ENCODE assay signal across 1 cellular context in the genomic region with DNA sequence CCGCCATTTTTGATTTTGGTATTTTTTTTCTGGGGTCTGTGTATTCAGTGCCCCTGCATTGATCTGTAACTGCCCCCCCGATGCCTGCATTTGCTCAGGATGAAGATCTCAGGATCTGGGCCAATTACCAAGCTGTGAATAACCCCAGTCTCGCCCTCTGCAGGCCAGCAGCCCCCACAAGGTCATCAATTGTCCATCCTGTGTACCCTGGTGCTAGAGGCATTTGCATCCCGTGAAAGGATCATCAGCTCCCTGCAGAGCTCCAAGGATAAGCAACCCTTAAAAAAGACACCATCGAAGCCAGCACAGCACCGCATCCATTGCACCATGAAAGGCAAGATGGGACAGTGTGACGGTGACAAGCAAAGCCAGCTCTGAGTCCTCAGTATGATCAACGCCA.
TF ChIP-seq lines count a peak whose summit lies in the region.

No MANE protein-coding gene starts in this region.

TF ChIP-seq in H1, 55 proteins besides CTCF, POLR2A, EP300 and RAD21:
- no peak for TF ChIP-seq NRF1 (IDR thresholded peaks at IDR 0.05; ENCODE audit: low read depth, low read length)
- no peak for TF ChIP-seq KDM1A (IDR thresholded peaks at IDR 0.05; ENCODE audit: borderline replicate concordance, low read length)
- no peak for TF ChIP-seq KDM4A (IDR thresholded peaks at IDR 0.05; ENCODE audit: low read depth, low read length, severe bottlenecking)
- TF ChIP-seq SRF (IDR thresholded peaks at IDR 0.05; ENCODE audit: low read depth, low read length): no peak
- no peak for TF ChIP-seq ZNF274 (IDR thresholded peaks at IDR 0.05; ENCODE audit: borderline replicate concordance, extremely low read depth, low read length)
- TF ChIP-seq MAFK (IDR thresholded peaks at IDR 0.05; ENCODE audit: low read depth, low read length): no peak
- TF ChIP-seq, protein P1, sequence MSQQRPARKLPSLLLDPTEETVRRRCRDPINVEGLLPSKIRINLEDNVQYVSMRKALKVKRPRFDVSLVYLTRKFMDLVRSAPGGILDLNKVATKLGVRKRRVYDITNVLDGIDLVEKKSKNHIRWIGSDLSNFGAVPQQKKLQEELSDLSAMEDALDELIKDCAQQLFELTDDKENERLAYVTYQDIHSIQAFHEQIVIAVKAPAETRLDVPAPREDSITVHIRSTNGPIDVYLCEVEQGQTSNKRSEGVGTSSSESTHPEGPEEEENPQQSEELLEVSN (IDR thresholded peaks at IDR 0.05): no peak
- TF ChIP-seq SP4 (IDR thresholded peaks at IDR 0.05; ENCODE audit: low read length): no peak
- TF ChIP-seq TEAD4 (IDR thresholded peaks at IDR 0.05; ENCODE audit: low read depth, low read length): no peak
- TF ChIP-seq CREB1 (IDR thresholded peaks at IDR 0.05): no peak
- no peak for TF ChIP-seq JUN (IDR thresholded peaks at IDR 0.05; ENCODE audit: low read depth, low read length)
- TF ChIP-seq TCF12 (IDR thresholded peaks at IDR 0.05; ENCODE audit: low read depth, low read length): no peak
- no peak for TF ChIP-seq POU5F1 (IDR thresholded peaks at IDR 0.05; ENCODE audit: low read depth, low read length)
- no peak for TF ChIP-seq PHF8 (conservative IDR thresholded peaks at IDR 0.05; ENCODE audit: low read depth, low read length)
- TF ChIP-seq, protein P2, sequence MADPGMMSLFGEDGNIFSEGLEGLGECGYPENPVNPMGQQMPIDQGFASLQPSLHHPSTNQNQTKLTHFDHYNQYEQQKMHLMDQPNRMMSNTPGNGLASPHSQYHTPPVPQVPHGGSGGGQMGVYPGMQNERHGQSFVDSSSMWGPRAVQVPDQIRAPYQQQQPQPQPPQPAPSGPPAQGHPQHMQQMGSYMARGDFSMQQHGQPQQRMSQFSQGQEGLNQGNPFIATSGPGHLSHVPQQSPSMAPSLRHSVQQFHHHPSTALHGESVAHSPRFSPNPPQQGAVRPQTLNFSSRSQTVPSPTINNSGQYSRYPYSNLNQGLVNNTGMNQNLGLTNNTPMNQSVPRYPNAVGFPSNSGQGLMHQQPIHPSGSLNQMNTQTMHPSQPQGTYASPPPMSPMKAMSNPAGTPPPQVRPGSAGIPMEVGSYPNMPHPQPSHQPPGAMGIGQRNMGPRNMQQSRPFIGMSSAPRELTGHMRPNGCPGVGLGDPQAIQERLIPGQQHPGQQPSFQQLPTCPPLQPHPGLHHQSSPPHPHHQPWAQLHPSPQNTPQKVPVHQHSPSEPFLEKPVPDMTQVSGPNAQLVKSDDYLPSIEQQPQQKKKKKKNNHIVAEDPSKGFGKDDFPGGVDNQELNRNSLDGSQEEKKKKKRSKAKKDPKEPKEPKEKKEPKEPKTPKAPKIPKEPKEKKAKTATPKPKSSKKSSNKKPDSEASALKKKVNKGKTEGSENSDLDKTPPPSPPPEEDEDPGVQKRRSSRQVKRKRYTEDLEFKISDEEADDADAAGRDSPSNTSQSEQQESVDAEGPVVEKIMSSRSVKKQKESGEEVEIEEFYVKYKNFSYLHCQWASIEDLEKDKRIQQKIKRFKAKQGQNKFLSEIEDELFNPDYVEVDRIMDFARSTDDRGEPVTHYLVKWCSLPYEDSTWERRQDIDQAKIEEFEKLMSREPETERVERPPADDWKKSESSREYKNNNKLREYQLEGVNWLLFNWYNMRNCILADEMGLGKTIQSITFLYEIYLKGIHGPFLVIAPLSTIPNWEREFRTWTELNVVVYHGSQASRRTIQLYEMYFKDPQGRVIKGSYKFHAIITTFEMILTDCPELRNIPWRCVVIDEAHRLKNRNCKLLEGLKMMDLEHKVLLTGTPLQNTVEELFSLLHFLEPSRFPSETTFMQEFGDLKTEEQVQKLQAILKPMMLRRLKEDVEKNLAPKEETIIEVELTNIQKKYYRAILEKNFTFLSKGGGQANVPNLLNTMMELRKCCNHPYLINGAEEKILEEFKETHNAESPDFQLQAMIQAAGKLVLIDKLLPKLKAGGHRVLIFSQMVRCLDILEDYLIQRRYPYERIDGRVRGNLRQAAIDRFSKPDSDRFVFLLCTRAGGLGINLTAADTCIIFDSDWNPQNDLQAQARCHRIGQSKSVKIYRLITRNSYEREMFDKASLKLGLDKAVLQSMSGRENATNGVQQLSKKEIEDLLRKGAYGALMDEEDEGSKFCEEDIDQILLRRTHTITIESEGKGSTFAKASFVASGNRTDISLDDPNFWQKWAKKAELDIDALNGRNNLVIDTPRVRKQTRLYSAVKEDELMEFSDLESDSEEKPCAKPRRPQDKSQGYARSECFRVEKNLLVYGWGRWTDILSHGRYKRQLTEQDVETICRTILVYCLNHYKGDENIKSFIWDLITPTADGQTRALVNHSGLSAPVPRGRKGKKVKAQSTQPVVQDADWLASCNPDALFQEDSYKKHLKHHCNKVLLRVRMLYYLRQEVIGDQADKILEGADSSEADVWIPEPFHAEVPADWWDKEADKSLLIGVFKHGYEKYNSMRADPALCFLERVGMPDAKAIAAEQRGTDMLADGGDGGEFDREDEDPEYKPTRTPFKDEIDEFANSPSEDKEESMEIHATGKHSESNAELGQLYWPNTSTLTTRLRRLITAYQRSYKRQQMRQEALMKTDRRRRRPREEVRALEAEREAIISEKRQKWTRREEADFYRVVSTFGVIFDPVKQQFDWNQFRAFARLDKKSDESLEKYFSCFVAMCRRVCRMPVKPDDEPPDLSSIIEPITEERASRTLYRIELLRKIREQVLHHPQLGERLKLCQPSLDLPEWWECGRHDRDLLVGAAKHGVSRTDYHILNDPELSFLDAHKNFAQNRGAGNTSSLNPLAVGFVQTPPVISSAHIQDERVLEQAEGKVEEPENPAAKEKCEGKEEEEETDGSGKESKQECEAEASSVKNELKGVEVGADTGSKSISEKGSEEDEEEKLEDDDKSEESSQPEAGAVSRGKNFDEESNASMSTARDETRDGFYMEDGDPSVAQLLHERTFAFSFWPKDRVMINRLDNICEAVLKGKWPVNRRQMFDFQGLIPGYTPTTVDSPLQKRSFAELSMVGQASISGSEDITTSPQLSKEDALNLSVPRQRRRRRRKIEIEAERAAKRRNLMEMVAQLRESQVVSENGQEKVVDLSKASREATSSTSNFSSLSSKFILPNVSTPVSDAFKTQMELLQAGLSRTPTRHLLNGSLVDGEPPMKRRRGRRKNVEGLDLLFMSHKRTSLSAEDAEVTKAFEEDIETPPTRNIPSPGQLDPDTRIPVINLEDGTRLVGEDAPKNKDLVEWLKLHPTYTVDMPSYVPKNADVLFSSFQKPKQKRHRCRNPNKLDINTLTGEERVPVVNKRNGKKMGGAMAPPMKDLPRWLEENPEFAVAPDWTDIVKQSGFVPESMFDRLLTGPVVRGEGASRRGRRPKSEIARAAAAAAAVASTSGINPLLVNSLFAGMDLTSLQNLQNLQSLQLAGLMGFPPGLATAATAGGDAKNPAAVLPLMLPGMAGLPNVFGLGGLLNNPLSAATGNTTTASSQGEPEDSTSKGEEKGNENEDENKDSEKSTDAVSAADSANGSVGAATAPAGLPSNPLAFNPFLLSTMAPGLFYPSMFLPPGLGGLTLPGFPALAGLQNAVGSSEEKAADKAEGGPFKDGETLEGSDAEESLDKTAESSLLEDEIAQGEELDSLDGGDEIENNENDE (IDR thresholded peaks at IDR 0.05; ENCODE audit: insufficient replicate concordance, low read length): no peak
- no peak for TF ChIP-seq CEBPB (IDR thresholded peaks at IDR 0.05; ENCODE audit: low read depth, low read length)
- no peak for TF ChIP-seq GTF2F1 (IDR thresholded peaks at IDR 0.05; ENCODE audit: borderline replicate concordance, low read depth, low read length)
- TF ChIP-seq BCL11A (IDR thresholded peaks at IDR 0.05; ENCODE audit: low read depth in 2 of 2, low read length in 2 of 2): no peak
- no peak for TF ChIP-seq NANOG (IDR thresholded peaks at IDR 0.05; ENCODE audit: insufficient read depth, low read depth, low read length, poor library complexity, severe bottlenecking)
